In genomic region chr19:45352471-45352870, GRCh38 we compare ENCODE assay signal across 37 cellular contexts. TPM values are rescaled to one million over a fixed set of nuclear protein-coding genes. Genes with fewer than 3 reads are reported as not detected.
"Had no signal": no experiment of that assay in that cellular context is flagged by ENCODE, and none has a peak within 500 bp of the region (broad histone marks: within the 10 kb centered on the region; RNA-seq: fewer than 3 reads in every experiment).

No MANE protein-coding gene starts in this region.

- H3K4me3 ChIP-seq: ascending aorta, breast epithelium, cardiac muscle cell, colonic mucosa, esophagus squamous epithelium, gastroesophageal sphincter, heart right ventricle had no signal

- DNase-seq: activated B cell treated with CpG ODN at 0.5 μM for 24 hours; activated CD4-positive, alpha-beta memory T cell treated with anti-CD3 and anti-CD28 coated beads for 36 hours; activated CD4-positive, alpha-beta T cell treated with anti-CD3 and anti-CD28 coated beads for 36 hours; activated CD4-positive, alpha-beta T cell treated with anti-CD3 and anti-CD28 coated beads, Interleukin-2, amount 10 ng/mL, durations not matched to agents 24 days and 14 days; activated CD8-positive, alpha-beta memory T cell treated with anti-CD3 and anti-CD28 coated beads, Interleukin-2, amount 10 ng/mL, durations not matched to agents 7 days and 5 days; activated CD8-positive, alpha-beta memory T cell treated with anti-CD3 and anti-CD28 coated beads, Interleukin-2, amount 50 U/mL, for 4 hours; activated CD8-positive, alpha-beta T cell treated with anti-CD3 and anti-CD28 coated beads, Interleukin-2, amount 10 ng/mL, durations not matched to agents 7 days and 5 days; activated gamma-delta T cell; activated naive CD4-positive, alpha-beta T cell; activated naive CD4-positive, alpha-beta T cell treated with anti-CD3 and anti-CD28 coated beads, Interleukin-2, amount 10 ng/mL, durations not matched to agents 7 days and 5 days; activated naive CD8-positive, alpha-beta T cell treated with anti-CD3 and anti-CD28 coated beads, Interleukin-2, amount 10 ng/mL, durations not matched to agents 7 days and 5 days; activated T-cell treated with anti-CD3 and anti-CD28 coated beads, Interleukin-2, amount 50 U/mL, for 1 hour; activated T-cell treated with anti-CD3 and anti-CD28 coated beads, Interleukin-2, amount 50 U/mL, for 48 hours; central memory CD4-positive, alpha-beta T cell; cerebellar nuclear complex; colonic mucosa; effector memory CD4-positive, alpha-beta T cell; endodermal cell; erythroblast; esophagus squamous epithelium; foreskin melanocyte; heart right ventricle; T-helper 1 cell; T-helper 17 cell; T1000; WERI-Rb-1 had no signal

- H3K4me1 ChIP-seq: ascending aorta, breast epithelium, colonic mucosa, esophagus squamous epithelium, gastroesophageal sphincter, heart right ventricle had no signal

- H3K9me3 ChIP-seq: ascending aorta, breast epithelium, colonic mucosa, esophagus squamous epithelium, gastroesophageal sphincter, heart right ventricle had no signal

- H3K27ac ChIP-seq: ascending aorta, breast epithelium, cardiac muscle cell, colonic mucosa, esophagus squamous epithelium, gastroesophageal sphincter, heart right ventricle had no signal

- H3K36me3 ChIP-seq: breast epithelium, colonic mucosa had no signal

- ATAC-seq: activated CD4-positive, alpha-beta T cell treated with anti-CD3 and anti-CD28 coated beads for 36 hours; activated CD8-positive, alpha-beta memory T cell treated with anti-CD3 and anti-CD28 coated beads, Interleukin-2, amount 10 ng/mL, durations not matched to agents 7 days and 5 days; activated CD8-positive, alpha-beta T cell treated with anti-CD3 and anti-CD28 coated beads, Interleukin-2, amount 10 ng/mL, durations not matched to agents 7 days and 5 days; activated naive CD4-positive, alpha-beta T cell treated with anti-CD3 and anti-CD28 coated beads, Interleukin-2, amount 50 U/mL, for 72 hours; gastroesophageal sphincter; heart right ventricle; T-helper 17 cell had no signal

- H3K27me3 ChIP-seq: ascending aorta, breast epithelium, cardiac muscle cell, colonic mucosa had no signal

RNA-seq across cellular contexts. Expression of gene KLC3, which starts 11.9 kb away (rescaled TPM):
- total RNA-seq: activated B cell treated with CpG ODN at 0.5 μM for 24 hours; activated CD4-positive, alpha-beta memory T cell treated with anti-CD3 and anti-CD28 coated beads for 36 hours; activated CD4-positive, alpha-beta T cell treated with anti-CD3 and anti-CD28 coated beads, Interleukin-2, amount 10 ng/mL, durations not matched to agents 24 days and 14 days; activated CD8-positive, alpha-beta memory T cell treated with anti-CD3 and anti-CD28 coated beads for 36 hours; activated CD8-positive, alpha-beta memory T cell treated with anti-CD3 and anti-CD28 coated beads, Interleukin-2, amount 10 ng/mL, durations not matched to agents 7 days and 5 days; activated CD8-positive, alpha-beta T cell treated with anti-CD3 and anti-CD28 coated beads, Interleukin-2, amount 10 ng/mL, durations not matched to agents 7 days and 5 days; activated naive CD8-positive, alpha-beta T cell treated with anti-CD3 and anti-CD28 coated beads, Interleukin-2, amount 10 ng/mL, durations not matched to agents 7 days and 5 days; activated T-helper 1 cell treated with anti-CD3 and anti-CD28 coated beads, Interleukin-12 subunit alpha, Interleukin-12 subunit beta, Interleukin-2, Interleukin-4 antibody, amounts not matched to agents 30 ng/mL and 10 ng/mL and 1 ng/mL, durations not matched to agents 14 hours and 24 hours and 36 hours; ascending aorta; colonic mucosa; fibroblast of villous mesenchyme; glomerular endothelial cell; T-helper 17 cell had no signal

RNA-seq across cellular contexts. Expression of gene CKM, which starts 29.8 kb away (rescaled TPM):
- total RNA-seq: activated B cell treated with CpG ODN at 0.5 μM for 24 hours; activated CD4-positive, alpha-beta memory T cell treated with anti-CD3 and anti-CD28 coated beads for 36 hours; activated CD4-positive, alpha-beta T cell treated with anti-CD3 and anti-CD28 coated beads for 36 hours; activated CD4-positive, alpha-beta T cell treated with anti-CD3 and anti-CD28 coated beads, Interleukin-2, amount 10 ng/mL, durations not matched to agents 24 days and 14 days; activated CD8-positive, alpha-beta memory T cell treated with anti-CD3 and anti-CD28 coated beads for 36 hours; activated CD8-positive, alpha-beta memory T cell treated with anti-CD3 and anti-CD28 coated beads, Interleukin-2, amount 10 ng/mL, durations not matched to agents 7 days and 5 days; activated CD8-positive, alpha-beta T cell treated with anti-CD3 and anti-CD28 coated beads, Interleukin-2, amount 10 ng/mL, durations not matched to agents 7 days and 5 days; activated naive CD4-positive, alpha-beta T cell treated with anti-CD3 and anti-CD28 coated beads, Interleukin-2, amount 50 U/mL, for 72 hours; activated naive CD8-positive, alpha-beta T cell treated with anti-CD3 and anti-CD28 coated beads, Interleukin-2, amount 10 ng/mL, durations not matched to agents 7 days and 5 days; activated T-helper 1 cell treated with anti-CD3 and anti-CD28 coated beads, Interleukin-12 subunit alpha, Interleukin-12 subunit beta, Interleukin-2, Interleukin-4 antibody, amounts not matched to agents 30 ng/mL and 10 ng/mL and 1 ng/mL, durations not matched to agents 14 hours and 24 hours and 36 hours; ascending aorta; breast epithelium; dermis microvascular lymphatic vessel endothelial cell; esophagus squamous epithelium; fibroblast of lung; glomerular endothelial cell; T-helper 17 cell had no signal
- polyA plus RNA-seq: fibroblast of lung had no signal
